Comparison of ENCODE assay signal across 10 cellular contexts in the genomic region with DNA sequence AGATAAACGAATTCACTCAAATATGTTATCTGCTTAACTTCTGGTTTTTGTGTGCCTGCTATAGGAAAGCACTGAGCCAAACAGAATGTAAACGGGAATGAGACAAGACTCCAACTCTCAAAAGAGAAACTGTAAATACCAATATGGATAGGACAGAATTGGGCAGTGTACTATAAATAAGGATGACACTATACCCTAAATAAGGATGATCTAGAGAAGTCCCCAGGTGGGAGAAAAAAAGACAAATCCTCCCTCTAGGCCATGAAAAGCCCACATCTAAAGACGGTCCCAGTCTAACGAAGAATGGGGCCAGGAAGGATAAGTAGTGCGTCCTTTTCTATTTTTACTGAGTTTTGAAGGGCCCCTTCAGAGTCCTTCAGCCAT. TPM values are rescaled to one million over a fixed set of nuclear protein-coding genes. Genes with fewer than 3 reads are reported as not detected.
DNase-seq lines count a peak whose midpoint lies in the region; FAIRE-seq and TF ChIP-seq lines count a peak whose summit lies in the region.
"Had no signal": no experiment of that assay in that cellular context is flagged by ENCODE, and none has a peak within 500 bp of the region (broad histone marks: within the 10 kb centered on the region; RNA-seq: fewer than 3 reads in every experiment).

No MANE protein-coding gene starts in this region.

- H3K27me3 ChIP-seq in fibroblast of lung (ENCODE audit: control insufficient read depth, insufficient read depth, low read length) (no peaks in the 10 kb centered on the region), stomach smooth muscle (ENCODE audit: control insufficient read depth in 1 of 2, insufficient read depth in 2 of 2, low read length in 2 of 2) (no peaks in the 10 kb centered on the region)

- no peak for FAIRE-seq in HTR-8/SVneo (lab: Jason Lieb, UNC)

- H3K9ac ChIP-seq in SK-N-MC (ENCODE audit: insufficient read length) = peak overlapping the region; percentile 11
- no peak overlapping the region for H3K9ac ChIP-seq in fibroblast of lung (ENCODE audit: insufficient read depth, low read length)
- H3K9ac ChIP-seq in stomach smooth muscle (ENCODE audit: low read length in 2 of 2) = no peak overlapping the region

- H3K27me3 Mint-ChIP-seq in activated T-cell treated with anti-CD3 and anti-CD28 coated beads, Interleukin-2, amount 50 U/mL, for 24 hours = no peaks in the 10 kb centered on the region

- H3K79me2 ChIP-seq in fibroblast of lung (ENCODE audit: control insufficient read depth, insufficient read depth, low read length) = peaks cover 3% of the 10 kb centered on the region

- no peaks in the 10 kb centered on the region for H3K4me1 ChIP-seq in fibroblast of lung (ENCODE audit: control insufficient read depth, extremely low read depth, insufficient read depth, low read length)
- peaks cover 12% of the 10 kb centered on the region for H3K4me1 ChIP-seq in stomach smooth muscle (ENCODE audit: control insufficient read depth, insufficient read depth, low read length)

- peaks cover 19% of the 10 kb centered on the region for H3K36me3 ChIP-seq in SK-N-MC (ENCODE audit: insufficient read depth, low read length)
- peaks cover 3% of the 10 kb centered on the region for H3K36me3 ChIP-seq in fibroblast of lung (ENCODE audit: control insufficient read depth, insufficient read depth, low read length)
- H3K36me3 ChIP-seq in stomach smooth muscle (ENCODE audit: control insufficient read depth in 2 of 2, insufficient read depth in 2 of 2, low read length in 2 of 2) = peaks cover 0 to 3% of the 10 kb centered on the region in 2 donors

- H3K9me3 ChIP-seq in SK-N-MC (ENCODE audit: low read depth, low read length) (no peaks in the 10 kb centered on the region), fibroblast of lung (ENCODE audit: control insufficient read depth, insufficient read depth, low read depth, low read length) (no peaks in the 10 kb centered on the region), stomach smooth muscle (ENCODE audit: control insufficient read depth in 2 of 2, low read length in 2 of 2) (no peaks in the 10 kb centered on the region)

- peaks cover 34% of the 10 kb centered on the region for H3K4me1 Mint-ChIP-seq in activated T-cell treated with anti-CD3 and anti-CD28 coated beads, Interleukin-2, amount 50 U/mL, for 24 hours (ENCODE audit: low read depth)

- no peak for DNase-seq in activated T-cell treated with anti-CD3 and anti-CD28 coated beads, Interleukin-2, amount 50 U/mL, for 24 hours
- no peak for DNase-seq in activated T-cell treated with anti-CD3 and anti-CD28 coated beads, Interleukin-2, amount 50 U/mL, for 48 hours
- DNase-seq in SK-N-MC (ENCODE audit: low read depth, low spot score) = no peak
- no peak for DNase-seq in fibroblast of lung (ENCODE audit: low read depth in 2 of 2)
- DNase-seq in NOMO-1 treated with DMSO at 0.1 percent for 48 hours (lab: John Stamatoyannopoulos, UW; ENCODE audit: unreplicated experiment) = no peak
- DNase-seq in HTR-8/SVneo (ENCODE audit: insufficient read length, low spot score) = no peak
- DNase-seq in ureter (ENCODE audit: low spot score) = no peak
- DNase-seq: effector CD4-positive, alpha-beta T cell; SHP77 treated with DMSO at 0.1 percent for 48 hours had no signal

- no peaks in the 10 kb centered on the region for H3K9me3 Mint-ChIP-seq in activated T-cell treated with anti-CD3 and anti-CD28 coated beads, Interleukin-2, amount 50 U/mL, for 24 hours

- H3K36me3 Mint-ChIP-seq in activated T-cell treated with anti-CD3 and anti-CD28 coated beads, Interleukin-2, amount 50 U/mL, for 24 hours (ENCODE audit: low read depth) = peaks cover 30% of the 10 kb centered on the region

- peak overlapping the region; percentile 98 for H3K4me3 Mint-ChIP-seq in activated T-cell treated with anti-CD3 and anti-CD28 coated beads, Interleukin-2, amount 50 U/mL, for 24 hours

- no peak overlapping the region for H3K4me3 ChIP-seq in SK-N-MC
- no peak overlapping the region for H3K4me3 ChIP-seq in fibroblast of lung (replicated peaks in 1 of 4; ENCODE audit: control extremely low read depth in 1 of 4, insufficient read depth in 1 of 4, low read depth in 3 of 4, low read length in 4 of 4)
- no peak overlapping the region for H3K4me3 ChIP-seq in stomach smooth muscle (ENCODE audit: low read length in 2 of 2)

- H3K27ac ChIP-seq in SK-N-MC (peak overlapping the region; percentile 65), fibroblast of lung (ENCODE audit: insufficient read depth, low read length) (peak overlapping the region; percentile 95), stomach smooth muscle (ENCODE audit: low read length) (peak overlapping the region; percentile 100)

- TF ChIP-seq CTCF in fibroblast of lung (conservative IDR thresholded peaks at IDR 0.05 in 1 of 2, IDR thresholded peaks at IDR 0.05 in 1 of 2; ENCODE audit: low read depth in 1 of 2, low read length in 2 of 2) = no peak

- no peak overlapping the region for H3K4me2 ChIP-seq in fibroblast of lung (ENCODE audit: extremely low read depth, insufficient read depth, low read length)

- peak overlapping the region; percentile 98 for H3K27ac Mint-ChIP-seq in activated T-cell treated with anti-CD3 and anti-CD28 coated beads, Interleukin-2, amount 50 U/mL, for 24 hours

- no peak overlapping the region for H2AFZ ChIP-seq in fibroblast of lung (ENCODE audit: low read length)

- H4K20me1 ChIP-seq in fibroblast of lung (ENCODE audit: control insufficient read depth, extremely low read depth, insufficient read depth, low read length) = no peaks in the 10 kb centered on the region

RNA-seq across cellular contexts. Expression of a gene that starts 1.5 kb away (rescaled TPM):
- total RNA-seq in fibroblast of lung (12.8 and 13.9 TPM in 2 replicates), ureter (26.6 TPM)
- polyA plus RNA-seq in fibroblast of lung = 13.0 and 14.9 TPM in 2 replicates
- polyA plus RNA-seq in fibroblast of lung (2012) = 5.4 and 6.2 TPM in 2 replicates
- polyA minus RNA-seq in fibroblast of lung (ENCODE audit: low replicate concordance) = 10.4 and 20.0 TPM in 2 replicates

RNA-seq across cellular contexts. Expression of a gene that starts 8.9 kb away (rescaled TPM):
- 0.77 and 2.8 TPM in 2 replicates for total RNA-seq in fibroblast of lung
- 7.2 and 10.4 TPM in 2 replicates for polyA plus RNA-seq in fibroblast of lung
- polyA plus RNA-seq in fibroblast of lung (2012) = 5.5 and 7.0 TPM in 2 replicates
- 1.6 and 6.9 TPM in 2 replicates for polyA minus RNA-seq in fibroblast of lung (ENCODE audit: low replicate concordance)
- total RNA-seq in ureter = 1.4 TPM

RNA-seq across cellular contexts. Expression of a gene that starts 9.7 kb away (rescaled TPM):
- total RNA-seq in fibroblast of lung = 29.8 and 36.5 TPM in 2 replicates
- 49.9 and 55.0 TPM in 2 replicates for polyA plus RNA-seq in fibroblast of lung
- 37.3 and 41.6 TPM in 2 replicates for polyA plus RNA-seq in fibroblast of lung (2012)
- polyA minus RNA-seq in fibroblast of lung (ENCODE audit: low replicate concordance) = 31.8 and 41.3 TPM in 2 replicates
- total RNA-seq in ureter = 172 TPM

RNA-seq across cellular contexts. Expression of a gene that starts 21.5 kb away (rescaled TPM):
- 2.8 and 3.5 TPM in 2 replicates for total RNA-seq in fibroblast of lung
- polyA plus RNA-seq in fibroblast of lung = 1.4 and 1.5 TPM in 2 replicates
- polyA plus RNA-seq in fibroblast of lung (2012) = 2.5 and 3.5 TPM in 2 replicates
- 1.5 and 13.8 TPM in 2 replicates for polyA minus RNA-seq in fibroblast of lung (ENCODE audit: low replicate concordance)
- total RNA-seq in ureter = 5.9 TPM

RNA-seq across cellular contexts. Expression of a gene that starts 32.7 kb away (rescaled TPM):
- under 0.01 and 0.33 TPM in 2 replicates for total RNA-seq in fibroblast of lung
- polyA plus RNA-seq in fibroblast of lung = 0.07 and 0.10 TPM in 2 replicates
- polyA plus RNA-seq in fibroblast of lung (2012) = 0.17 TPM in 1 of 2 replicates, not detected in the other
- not detected in 2 replicates for polyA minus RNA-seq in fibroblast of lung (ENCODE audit: low replicate concordance)
- 10.5 TPM for total RNA-seq in ureter
